Comparison of ENCODE assay signal across 16 cellular contexts in the genomic region with DNA sequence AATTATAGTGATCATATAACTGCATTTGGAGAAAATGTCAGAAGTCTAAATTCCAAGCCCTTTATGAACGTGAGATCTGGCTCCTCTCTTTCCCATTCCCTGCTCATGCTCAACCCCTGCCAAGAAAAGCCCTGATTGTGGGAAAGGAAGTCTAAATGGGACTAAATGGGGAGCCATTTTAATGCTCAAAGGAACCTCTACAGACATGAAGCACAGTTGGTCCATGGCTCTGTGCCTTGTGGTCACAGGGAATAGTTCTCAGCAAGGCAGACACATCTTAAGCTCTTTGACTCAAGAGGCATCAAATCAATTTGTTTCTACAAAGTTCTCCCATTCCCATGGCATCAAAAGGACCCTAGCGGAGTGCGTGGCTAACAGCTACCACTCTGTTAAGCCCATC. TPM values are rescaled to one million over a fixed set of nuclear protein-coding genes. Genes with fewer than 3 reads are reported as not detected.
DNase-seq lines count a peak whose midpoint lies in the region; ATAC-seq lines count a peak whose summit lies in the region.
"Had no signal": no experiment of that assay in that cellular context is flagged by ENCODE, and none has a peak within 500 bp of the region (broad histone marks: within the 10 kb centered on the region; RNA-seq: fewer than 3 reads in every experiment).

No MANE protein-coding gene starts in this region.

- H3K36me3 ChIP-seq in skeletal muscle tissue (ENCODE audit: control insufficient read depth in 3 of 3, insufficient read depth in 3 of 3, low read length in 3 of 3), result no peaks in the 10 kb centered on the region

- no peak overlapping the region for H3K4me3 ChIP-seq in skeletal muscle tissue (ENCODE audit: low read length in 3 of 3)

- H3K9ac ChIP-seq in skeletal muscle tissue (ENCODE audit: low read depth in 1 of 3, low read length in 3 of 3), result no peak overlapping the region

- peak overlapping the region; percentile 26 for H3K27ac ChIP-seq in skeletal muscle tissue (ENCODE audit: low read depth, low read length)

- H3K9me3 ChIP-seq in skeletal muscle tissue (ENCODE audit: control insufficient read depth in 3 of 3, low read length in 3 of 3), result no peaks in the 10 kb centered on the region

- no peaks in the 10 kb centered on the region for H3K27me3 ChIP-seq in skeletal muscle tissue (ENCODE audit: control insufficient read depth in 3 of 3, insufficient read depth in 3 of 3, low read length in 3 of 3)

- no peak for ATAC-seq in GM21717 (IDR thresholded peaks at IDR 0.05; ENCODE audit: unreplicated experiment)
- ATAC-seq: HCT116 had no signal

- peak; percentile 26 for DNase-seq in EH (ENCODE audit: low read depth)
- DNase-seq in amniotic epithelial cell (ENCODE audit: low read depth), result peak; percentile 6
- peak; percentile 49 for DNase-seq in fibroblast of peridontal ligament (ENCODE audit: extremely low read depth)
- DNase-seq in OCI-M2 (lab: John Stamatoyannopoulos, UW; ENCODE audit: unreplicated experiment), result no peak
- DNase-seq in NCI-H2029 (lab: John Stamatoyannopoulos, UW), result no peak
- no peak for DNase-seq in CD1c-positive myeloid dendritic cell (ENCODE audit: extremely low spot score)
- DNase-seq: ACHN; DMS153; NCI-H1092; NCI-H345; NCI-H526 treated with DMSO at 0.1 percent for 48 hours; NK-92 treated with Interleukin-12 subunit alpha and Interleukin-12 subunit beta, amount 100 ng/mL, for 24 hours; PC-3 had no signal

- peaks cover 0 to 5% (median 0%) of the 10 kb centered on the region in 3 donors for H3K4me1 ChIP-seq in skeletal muscle tissue (ENCODE audit: control insufficient read depth in 3 of 3, insufficient read depth in 3 of 3, low read length in 3 of 3)

RNA-seq across cellular contexts. Expression of gene INSIG2, which starts 29.3 kb away (rescaled TPM):
- total RNA-seq in skeletal muscle tissue, result 13.0 TPM

RNA-seq across cellular contexts. Expression of gene CCDC93, which starts 45.1 kb away (rescaled TPM):
- 15.7 TPM for total RNA-seq in skeletal muscle tissue

Comparison
In these comparisons a context has a peak if more than half of its experiments do, and no peak if none do; other contexts are left out.
1. DNase-seq: peak in EH (single experiment), amniotic epithelial cell (single experiment) and fibroblast of peridontal ligament (single experiment); none in OCI-M2 (single experiment), NCI-H2029 (single experiment) and CD1c-positive myeloid dendritic cell (single experiment).